ENCODE assay signal across 1 cellular context in the genomic region with DNA sequence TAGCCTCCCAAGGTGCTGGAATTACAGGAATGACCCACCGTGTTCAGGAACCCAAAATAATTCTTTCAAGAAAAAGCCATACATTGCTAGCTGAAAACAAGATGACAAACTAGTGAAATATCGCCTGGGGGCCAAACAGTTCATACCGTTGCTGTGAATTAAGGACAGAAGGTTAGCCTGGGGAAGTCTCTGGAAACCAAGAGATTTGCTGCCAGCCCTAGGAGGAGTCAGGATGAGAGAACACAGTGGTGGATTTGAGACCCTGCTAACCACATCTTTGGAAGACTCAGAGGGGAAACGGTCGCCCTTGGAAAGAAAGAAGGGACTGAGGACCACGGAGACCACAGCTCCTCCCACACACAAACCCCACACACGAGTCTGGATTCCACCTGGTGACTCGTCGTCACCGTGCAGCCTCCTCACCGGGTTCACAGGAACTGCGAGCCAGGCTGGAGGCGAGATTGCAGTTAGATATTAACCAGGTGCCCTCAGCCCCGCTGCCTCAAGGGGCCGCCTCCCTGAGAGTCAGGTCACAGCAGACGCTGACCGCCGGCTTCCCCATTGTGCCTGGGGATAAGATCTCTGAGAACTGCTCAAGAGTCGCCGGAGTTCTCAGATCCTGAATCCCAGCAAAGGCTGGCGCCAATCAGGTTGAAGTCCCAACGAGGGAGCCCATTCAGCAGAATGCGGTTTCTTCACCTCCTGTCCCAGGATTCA.
TF ChIP-seq lines count a peak whose summit lies in the region.
"Not testable (repeated sequence)": the region's sequence is repeated elsewhere in the genome, so short reads cannot be mapped to it uniquely, and the experiment has no call there.

No MANE protein-coding gene starts in this region.

TF ChIP-seq in K562, 482 proteins besides CTCF, POLR2A, EP300 and RAD21:
- TF ChIP-seq ESRRA (IDR thresholded peaks at IDR 0.05; ENCODE audit: borderline replicate concordance, low read depth), result peak; percentile 37; the same call in 1 of the 2 replicates
- peak; percentile 28; the same call in 1 of the 2 replicates for TF ChIP-seq ZEB2 (IDR thresholded peaks at IDR 0.05)
- TF ChIP-seq GATA2 (CRISPR knock-in tag; IDR thresholded peaks at IDR 0.05), result peak; percentile 46; the same call in 1 of the 2 replicates
- not testable (repeated sequence) for TF ChIP-seq CEBPG (CRISPR knock-in tag; IDR thresholded peaks at IDR 0.05)
- TF ChIP-seq CEBPG (tag; conservative IDR thresholded peaks at IDR 0.05 in 1 of 2, IDR thresholded peaks at IDR 0.05 in 1 of 2), result peak in 1 of 2 experiments; percentile 39; a peak in 1 of 4 replicates
- 0 out of 2 replicates have a peak, but pooled peaks have one; percentile 2 for TF ChIP-seq ARID4B (CRISPR knock-in tag; IDR thresholded peaks at IDR 0.05)
- TF ChIP-seq ARID1B (IDR thresholded peaks at IDR 0.05), result peak; percentile 18; the same call in 1 of the 2 replicates
- TF ChIP-seq SRF (CRISPR knock-in tag; IDR thresholded peaks at IDR 0.05), result peak in 1 of 2 experiments; percentile 26; a peak in 1 of 4 replicates
- 0 out of 2 replicates have a peak, but pooled peaks have one; percentile 29 for TF ChIP-seq SMARCE1 (IDR thresholded peaks at IDR 0.05)
- 0 out of 2 replicates have a peak, but pooled peaks have one; percentile 16 for TF ChIP-seq L3MBTL2 (IDR thresholded peaks at IDR 0.05)
